9 cellular contexts compared by ENCODE assay signal in the genomic region with DNA sequence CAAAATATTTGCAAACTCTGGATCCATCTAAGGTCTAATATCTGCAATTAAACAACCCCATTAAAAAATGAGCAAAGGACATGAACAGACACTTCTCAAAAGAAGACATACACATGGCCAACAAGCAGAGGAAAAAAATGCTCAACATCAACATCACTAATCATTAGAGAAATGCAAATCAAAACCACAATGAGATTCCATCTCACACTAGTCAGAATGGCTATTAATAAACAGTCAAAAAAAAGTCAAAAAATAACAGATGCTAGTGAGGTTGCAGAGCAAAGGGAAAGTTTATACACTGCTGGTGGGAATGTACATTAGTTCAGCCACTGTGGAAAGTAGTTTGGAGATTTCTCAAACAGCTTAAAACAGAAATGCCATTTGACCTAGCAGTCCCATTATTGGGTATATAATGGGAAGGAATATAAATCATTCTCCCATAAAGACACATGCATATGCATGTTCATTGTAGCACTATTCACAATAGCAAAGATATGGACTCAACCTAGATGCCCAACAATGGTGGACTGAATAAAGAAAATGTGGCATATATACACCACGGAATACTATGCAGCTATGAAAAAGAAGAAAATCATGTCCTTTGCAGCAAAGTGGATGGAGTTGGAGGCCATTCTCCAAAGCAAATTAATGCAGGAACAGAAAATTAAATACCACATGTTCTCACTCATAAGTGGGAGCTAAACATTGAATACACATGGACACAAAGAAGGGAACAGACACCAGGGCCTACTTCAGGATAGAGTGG. TPM values are rescaled to one million over a fixed set of nuclear protein-coding genes. Genes with fewer than 3 reads are reported as not detected.
DNase-seq lines count a peak whose midpoint lies in the region; ATAC-seq and TF ChIP-seq lines count a peak whose summit lies in the region.
"Had no signal": no experiment of that assay in that cellular context is flagged by ENCODE, and none has a peak within 500 bp of the region (broad histone marks: within the 10 kb centered on the region; RNA-seq: fewer than 3 reads in every experiment).

No MANE protein-coding gene starts in this region.

- H2AFZ ChIP-seq in SU-DHL-6 (ENCODE audit: low read depth, low read length, severe bottlenecking), result no peak overlapping the region

- H4K20me1 ChIP-seq in SU-DHL-6 (ENCODE audit: low read depth, low read length), result peaks cover 11% of the 10 kb centered on the region; the same call in 1 of the 2 replicates

- no peak for TF ChIP-seq POLR2A in uterus (IDR thresholded peaks at IDR 0.05)
- no peak for TF ChIP-seq POLR2A in thyroid gland (IDR thresholded peaks at IDR 0.05)

- H3K4me1 ChIP-seq in uterus (peaks cover 0 to 8% of the 10 kb centered on the region in 2 donors), thyroid gland (peaks cover 34 to 38% of the 10 kb centered on the region in 2 donors)

- H3K27ac ChIP-seq in AG04450 (ENCODE audit: low read depth, low read length) (no peak overlapping the region), SU-DHL-6 (ENCODE audit: low read depth, low read length) (peak overlapping the region; percentile 43), uterus (no peak overlapping the region), thyroid gland (no peak overlapping the region)

- CTCF ChIA-PET in AG04450 (lab: Charles Lee), result interaction anchor here (1.7 to 2.6 kb wide), 2 partner anchors 23 to 51 kb away, joined by 5 to 7 read pairs; no protein-coding TSS in a partner anchor

- H3K4me3 ChIP-seq in AG04450 (ENCODE audit: low read depth, low read length), result no peak overlapping the region
- H3K4me3 ChIP-seq in SU-DHL-6 (ENCODE audit: insufficient read depth, low read length, poor library complexity, severe bottlenecking), result no peak overlapping the region
- H3K4me3 ChIP-seq in fibroblast of the aortic adventitia (ENCODE audit: low read depth, low read length), result peak overlapping the region; percentile 37
- H3K4me3 ChIP-seq in uterus, result no peak overlapping the region
- no peak overlapping the region for H3K4me3 ChIP-seq in thyroid gland (replicated peaks in 1 of 3)

- intact Hi-C loops in uterus (cut with DNase I; ENCODE audit: low total_unique reads), result no loop called here
- intact Hi-C loops in thyroid gland (cut with DNase I), result no loop called here

- peaks cover 57% of the 10 kb centered on the region for H3K79me2 ChIP-seq in SU-DHL-6 (ENCODE audit: insufficient read depth, low read length)

- peak; percentile 47 for DNase-seq in AG04450 (ENCODE audit: low read depth, low spot score)
- DNase-seq in fibroblast of the aortic adventitia (ENCODE audit: low read depth), result peak; percentile 51
- no peak for DNase-seq in uterus
- DNase-seq in nucleus accumbens (lab: John Stamatoyannopoulos, UW), result no peak
- DNase-seq in NCI-H774 (lab: John Stamatoyannopoulos, UW), result no peak
- no peak for DNase-seq in thyroid gland
- DNase-seq: activated CD4-positive, alpha-beta T cell treated with anti-CD3 and anti-CD28 coated beads for 4 hours had no signal

- H3K4me2 ChIP-seq in SU-DHL-6 (ENCODE audit: low read depth, low read length, poor library complexity, severe bottlenecking), result peak overlapping the region; percentile 59

- WGBS in thyroid gland, 2 donors, result 93 to 95% methylated on average over 1 of the region's 1 CpG

- H3K9me2 ChIP-seq in SU-DHL-6 (replicated peaks; ENCODE audit: insufficient read depth, low read length), result no peaks in the 10 kb centered on the region

- H3K9ac ChIP-seq in SU-DHL-6 (ENCODE audit: low read length), result no peak overlapping the region

- POLR2A ChIA-PET in AG04450 (lab: Yijun Ruan, JAX), result interaction anchor here (0.8 to 1.0 kb wide), 2 partner anchors 8 to 9 kb away, joined by 3 to 5 read pairs; partner anchors contain the start of gene ZNFX1

- H3F3A ChIP-seq in SU-DHL-6 (ENCODE audit: insufficient read depth), result peaks cover 6% of the 10 kb centered on the region; the same call in 1 of the 2 replicates

- H3K27me3 ChIP-seq in AG04450 (ENCODE audit: control insufficient read depth, insufficient read depth, low read length), result no peaks in the 10 kb centered on the region
- H3K27me3 ChIP-seq in SU-DHL-6 (ENCODE audit: low read length), result no peaks in the 10 kb centered on the region
- H3K27me3 ChIP-seq in uterus, result no peaks in the 10 kb centered on the region
- H3K27me3 ChIP-seq in thyroid gland, result no peaks in the 10 kb centered on the region

- TF ChIP-seq CTCF in AG04450 (IDR thresholded peaks at IDR 0.05; ENCODE audit: low read depth, low read length) (0 out of 2 replicates have a peak, but pooled peaks have one; percentile 13), SU-DHL-6 (IDR thresholded peaks at IDR 0.05; ENCODE audit: insufficient read depth, low read length, poor library complexity, severe bottlenecking) (no peak), fibroblast of the aortic adventitia (IDR thresholded peaks at IDR 0.05; ENCODE audit: insufficient read depth, low read length) (no peak), uterus (IDR thresholded peaks at IDR 0.05) (no peak), thyroid gland (IDR thresholded peaks at IDR 0.05) (no peak)

- H3K9me3 ChIP-seq in AG04450 (ENCODE audit: control insufficient read depth, insufficient read depth, low read length) (no peaks in the 10 kb centered on the region), SU-DHL-6 (ENCODE audit: insufficient read depth, low read length) (no peaks in the 10 kb centered on the region), uterus (no peaks in the 10 kb centered on the region), thyroid gland (no peaks in the 10 kb centered on the region)

- ATAC-seq in GM18517 (IDR thresholded peaks at IDR 0.05; ENCODE audit: unreplicated experiment), result peak; percentile 43

- H3K36me3 ChIP-seq in SU-DHL-6 (ENCODE audit: low read length) (peaks cover 26% of the 10 kb centered on the region), uterus (no peaks in the 10 kb centered on the region), thyroid gland (peaks cover 32 to 49% of the 10 kb centered on the region in 2 donors)

RNA-seq across cellular contexts. Expression of gene ZNFX1, which starts 9.1 kb away (rescaled TPM):
- 9.6 and 16.6 TPM in 2 replicates for polyA plus RNA-seq in AG04450 (2011; rRNA removed)
- 33.5 and 40.8 TPM in 2 replicates for polyA minus RNA-seq in AG04450 (2011; rRNA and poly(A)+ RNA removed)
- total RNA-seq in fibroblast of the aortic adventitia (ENCODE audit: low replicate concordance) (41.5 and 54.5 TPM in 2 replicates), uterus (10 to 100 TPM; 20.0 to 46.2 (median 26.3) TPM), thyroid gland (10 to 100 TPM; 39.8 to 52.2 (median 46.3) TPM)

RNA-seq across cellular contexts. Expression of gene DDX27, which starts 49.6 kb away (rescaled TPM):
- polyA plus RNA-seq in AG04450 (2011; rRNA removed), result 31.3 and 32.0 TPM in 2 replicates
- polyA minus RNA-seq in AG04450 (2011; rRNA and poly(A)+ RNA removed), result 22.8 and 28.6 TPM in 2 replicates
- total RNA-seq in fibroblast of the aortic adventitia (ENCODE audit: low replicate concordance), result 29.3 and 42.8 TPM in 2 replicates
- 10 to 100 TPM; 11.8 to 35.8 (median 26.5) TPM for total RNA-seq in uterus
- 10 to 100 TPM; 30.4 to 45.8 (median 38.2) TPM for total RNA-seq in thyroid gland

Comparison
In these comparisons a context has a peak if more than half of its experiments do, and no peak if none do; other contexts are left out.
1. DNase-seq: peak in AG04450 (single experiment) and fibroblast of the aortic adventitia (single experiment); none in uterus (0 of 2), nucleus accumbens (0 of 56), NCI-H774 (single experiment) and thyroid gland (0 of 2).